ENCODE assay signal across 1 cellular context in the genomic region with DNA sequence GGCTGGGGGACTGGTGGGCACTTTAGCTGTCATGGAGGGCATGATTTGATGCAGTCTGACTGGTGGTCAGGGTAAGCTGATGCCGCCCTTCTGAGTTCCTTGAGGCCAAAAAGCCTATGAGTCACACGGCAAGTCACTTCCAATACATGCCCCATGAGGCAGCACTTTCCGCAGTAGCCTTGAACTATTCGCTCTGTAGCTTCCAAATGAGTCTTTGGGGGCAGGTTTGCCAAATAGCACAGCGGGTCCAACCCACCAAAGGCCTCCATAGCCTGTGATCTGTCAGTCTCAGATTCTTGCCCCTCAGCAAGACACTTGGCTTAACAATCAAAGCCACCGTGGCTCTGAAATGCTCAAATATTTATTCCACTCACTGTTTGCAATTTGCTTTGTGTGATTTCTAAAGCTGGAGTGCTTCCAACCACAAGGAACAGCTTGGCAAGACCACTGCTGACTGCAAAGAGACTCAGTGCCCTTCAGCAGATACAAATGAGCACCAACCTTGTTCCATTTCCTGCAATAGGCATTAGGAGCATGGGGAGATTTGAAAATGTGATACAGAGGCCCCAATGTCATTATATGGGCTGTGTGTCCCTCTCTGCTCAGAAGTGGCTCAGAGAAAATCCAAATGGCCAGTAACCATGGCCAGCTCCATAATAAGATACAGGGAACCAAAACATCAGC.
TF ChIP-seq lines count a peak whose summit lies in the region.

No MANE protein-coding gene starts in this region.

TF ChIP-seq in K562, 482 proteins besides CTCF, POLR2A, EP300 and RAD21 (continued from another document and continues in another):
- TF ChIP-seq, protein P1, sequence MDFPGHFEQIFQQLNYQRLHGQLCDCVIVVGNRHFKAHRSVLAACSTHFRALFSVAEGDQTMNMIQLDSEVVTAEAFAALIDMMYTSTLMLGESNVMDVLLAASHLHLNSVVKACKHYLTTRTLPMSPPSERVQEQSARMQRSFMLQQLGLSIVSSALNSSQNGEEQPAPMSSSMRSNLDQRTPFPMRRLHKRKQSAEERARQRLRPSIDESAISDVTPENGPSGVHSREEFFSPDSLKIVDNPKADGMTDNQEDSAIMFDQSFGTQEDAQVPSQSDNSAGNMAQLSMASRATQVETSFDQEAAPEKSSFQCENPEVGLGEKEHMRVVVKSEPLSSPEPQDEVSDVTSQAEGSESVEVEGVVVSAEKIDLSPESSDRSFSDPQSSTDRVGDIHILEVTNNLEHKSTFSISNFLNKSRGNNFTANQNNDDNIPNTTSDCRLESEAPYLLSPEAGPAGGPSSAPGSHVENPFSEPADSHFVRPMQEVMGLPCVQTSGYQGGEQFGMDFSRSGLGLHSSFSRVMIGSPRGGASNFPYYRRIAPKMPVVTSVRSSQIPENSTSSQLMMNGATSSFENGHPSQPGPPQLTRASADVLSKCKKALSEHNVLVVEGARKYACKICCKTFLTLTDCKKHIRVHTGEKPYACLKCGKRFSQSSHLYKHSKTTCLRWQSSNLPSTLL (IDR thresholded peaks at IDR 0.05), result no peak
- TF ChIP-seq C11orf30 (IDR thresholded peaks at IDR 0.05; ENCODE audit: low read depth), result peak; percentile 57; the same call in 1 of the 2 replicates
- TF ChIP-seq ZNF140 (CRISPR knock-in tag; IDR thresholded peaks at IDR 0.05), result no peak
- TF ChIP-seq ZNF76 (CRISPR knock-in tag; IDR thresholded peaks at IDR 0.05; ENCODE audit: borderline replicate concordance), result no peak
- no peak for TF ChIP-seq NRF1 (conservative IDR thresholded peaks at IDR 0.05 in 1 of 2, IDR thresholded peaks at IDR 0.05 in 1 of 2)
- no peak for TF ChIP-seq GABPB2 (CRISPR knock-in tag; conservative IDR thresholded peaks at IDR 0.05)
- no peak for TF ChIP-seq HIVEP1 (CRISPR knock-in tag; IDR thresholded peaks at IDR 0.05)
- no peak for TF ChIP-seq SRSF7 (optimal IDR thresholded peaks at IDR 0.05; ENCODE audit: low read depth, low read length)
- TF ChIP-seq NEUROD1 (IDR thresholded peaks at IDR 0.05; ENCODE audit: borderline replicate concordance, low read depth, low read length, partially characterized antibody), result no peak
- TF ChIP-seq, protein P2, sequence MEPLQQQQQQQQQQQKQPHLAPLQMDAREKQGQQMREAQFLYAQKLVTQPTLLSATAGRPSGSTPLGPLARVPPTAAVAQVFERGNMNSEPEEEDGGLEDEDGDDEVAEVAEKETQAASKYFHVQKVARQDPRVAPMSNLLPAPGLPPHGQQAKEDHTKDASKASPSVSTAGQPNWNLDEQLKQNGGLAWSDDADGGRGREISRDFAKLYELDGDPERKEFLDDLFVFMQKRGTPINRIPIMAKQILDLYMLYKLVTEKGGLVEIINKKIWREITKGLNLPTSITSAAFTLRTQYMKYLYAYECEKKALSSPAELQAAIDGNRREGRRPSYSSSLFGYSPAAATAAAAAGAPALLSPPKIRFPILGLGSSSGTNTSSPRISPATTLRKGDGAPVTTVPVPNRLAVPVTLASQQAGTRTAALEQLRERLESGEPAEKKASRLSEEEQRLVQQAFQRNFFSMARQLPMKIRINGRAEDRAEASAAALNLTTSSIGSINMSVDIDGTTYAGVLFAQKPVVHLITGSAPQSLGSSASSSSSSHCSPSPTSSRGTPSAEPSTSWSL (CRISPR knock-in tag; IDR thresholded peaks at IDR 0.05; ENCODE audit: borderline replicate concordance), result no peak
- TF ChIP-seq, protein P3, sequence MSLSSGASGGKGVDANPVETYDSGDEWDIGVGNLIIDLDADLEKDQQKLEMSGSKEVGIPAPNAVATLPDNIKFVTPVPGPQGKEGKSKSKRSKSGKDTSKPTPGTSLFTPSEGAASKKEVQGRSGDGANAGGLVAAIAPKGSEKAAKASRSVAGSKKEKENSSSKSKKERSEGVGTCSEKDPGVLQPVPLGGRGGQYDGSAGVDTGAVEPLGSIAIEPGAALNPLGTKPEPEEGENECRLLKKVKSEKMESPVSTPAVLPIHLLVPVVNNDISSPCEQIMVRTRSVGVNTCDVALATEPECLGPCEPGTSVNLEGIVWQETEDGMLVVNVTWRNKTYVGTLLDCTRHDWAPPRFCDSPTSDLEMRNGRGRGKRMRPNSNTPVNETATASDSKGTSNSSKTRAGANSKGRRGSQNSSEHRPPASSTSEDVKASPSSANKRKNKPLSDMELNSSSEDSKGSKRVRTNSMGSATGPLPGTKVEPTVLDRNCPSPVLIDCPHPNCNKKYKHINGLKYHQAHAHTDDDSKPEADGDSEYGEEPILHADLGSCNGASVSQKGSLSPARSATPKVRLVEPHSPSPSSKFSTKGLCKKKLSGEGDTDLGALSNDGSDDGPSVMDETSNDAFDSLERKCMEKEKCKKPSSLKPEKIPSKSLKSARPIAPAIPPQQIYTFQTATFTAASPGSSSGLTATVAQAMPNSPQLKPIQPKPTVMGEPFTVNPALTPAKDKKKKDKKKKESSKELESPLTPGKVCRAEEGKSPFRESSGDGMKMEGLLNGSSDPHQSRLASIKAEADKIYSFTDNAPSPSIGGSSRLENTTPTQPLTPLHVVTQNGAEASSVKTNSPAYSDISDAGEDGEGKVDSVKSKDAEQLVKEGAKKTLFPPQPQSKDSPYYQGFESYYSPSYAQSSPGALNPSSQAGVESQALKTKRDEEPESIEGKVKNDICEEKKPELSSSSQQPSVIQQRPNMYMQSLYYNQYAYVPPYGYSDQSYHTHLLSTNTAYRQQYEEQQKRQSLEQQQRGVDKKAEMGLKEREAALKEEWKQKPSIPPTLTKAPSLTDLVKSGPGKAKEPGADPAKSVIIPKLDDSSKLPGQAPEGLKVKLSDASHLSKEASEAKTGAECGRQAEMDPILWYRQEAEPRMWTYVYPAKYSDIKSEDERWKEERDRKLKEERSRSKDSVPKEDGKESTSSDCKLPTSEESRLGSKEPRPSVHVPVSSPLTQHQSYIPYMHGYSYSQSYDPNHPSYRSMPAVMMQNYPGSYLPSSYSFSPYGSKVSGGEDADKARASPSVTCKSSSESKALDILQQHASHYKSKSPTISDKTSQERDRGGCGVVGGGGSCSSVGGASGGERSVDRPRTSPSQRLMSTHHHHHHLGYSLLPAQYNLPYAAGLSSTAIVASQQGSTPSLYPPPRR (CRISPR knock-in tag; IDR thresholded peaks at IDR 0.05; ENCODE audit: borderline replicate concordance), result no peak
- TF ChIP-seq RFX5 (IDR thresholded peaks at IDR 0.05; ENCODE audit: low read depth, low read length), result no peak
- TF ChIP-seq, protein P4, sequence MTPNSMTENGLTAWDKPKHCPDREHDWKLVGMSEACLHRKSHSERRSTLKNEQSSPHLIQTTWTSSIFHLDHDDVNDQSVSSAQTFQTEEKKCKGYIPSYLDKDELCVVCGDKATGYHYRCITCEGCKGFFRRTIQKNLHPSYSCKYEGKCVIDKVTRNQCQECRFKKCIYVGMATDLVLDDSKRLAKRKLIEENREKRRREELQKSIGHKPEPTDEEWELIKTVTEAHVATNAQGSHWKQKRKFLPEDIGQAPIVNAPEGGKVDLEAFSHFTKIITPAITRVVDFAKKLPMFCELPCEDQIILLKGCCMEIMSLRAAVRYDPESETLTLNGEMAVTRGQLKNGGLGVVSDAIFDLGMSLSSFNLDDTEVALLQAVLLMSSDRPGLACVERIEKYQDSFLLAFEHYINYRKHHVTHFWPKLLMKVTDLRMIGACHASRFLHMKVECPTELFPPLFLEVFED (CRISPR knock-in tag; conservative IDR thresholded peaks at IDR 0.05), result no peak
- no peak for TF ChIP-seq ZFP1 (CRISPR knock-in tag; IDR thresholded peaks at IDR 0.05)
- TF ChIP-seq ETS2 (tag; IDR thresholded peaks at IDR 0.05; ENCODE audit: borderline replicate concordance, poor library complexity, severe bottlenecking), result no peak
- no peak for TF ChIP-seq ZNF354B (CRISPR knock-in tag; IDR thresholded peaks at IDR 0.05)
- TF ChIP-seq ZFP30 (CRISPR knock-in tag; IDR thresholded peaks at IDR 0.05; ENCODE audit: borderline replicate concordance), result no peak
- TF ChIP-seq, protein P5, sequence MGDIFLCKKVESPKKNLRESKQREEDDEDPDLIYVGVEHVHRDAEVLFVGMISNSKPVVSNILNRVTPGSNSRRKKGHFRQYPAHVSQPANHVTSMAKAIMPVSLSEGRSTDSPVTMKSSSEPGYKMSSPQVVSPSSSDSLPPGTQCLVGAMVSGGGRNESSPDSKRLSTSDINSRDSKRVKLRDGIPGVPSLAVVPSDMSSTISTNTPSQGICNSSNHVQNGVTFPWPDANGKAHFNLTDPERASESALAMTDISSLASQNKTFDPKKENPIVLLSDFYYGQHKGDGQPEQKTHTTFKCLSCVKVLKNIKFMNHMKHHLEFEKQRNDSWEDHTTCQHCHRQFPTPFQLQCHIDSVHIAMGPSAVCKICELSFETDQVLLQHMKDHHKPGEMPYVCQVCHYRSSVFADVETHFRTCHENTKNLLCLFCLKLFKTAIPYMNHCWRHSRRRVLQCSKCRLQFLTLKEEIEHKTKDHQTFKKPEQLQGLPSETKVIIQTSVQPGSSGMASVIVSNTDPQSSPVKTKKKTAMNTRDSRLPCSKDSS (IDR thresholded peaks at IDR 0.05; ENCODE audit: low read depth, partially characterized antibody), result no peak
- TF ChIP-seq ESRRA (IDR thresholded peaks at IDR 0.05; ENCODE audit: borderline replicate concordance, low read depth), result no peak
- no peak for TF ChIP-seq RBM25 (IDR thresholded peaks at IDR 0.05; ENCODE audit: low read depth, low read length, severe bottlenecking)
- no peak for TF ChIP-seq ARNT (IDR thresholded peaks at IDR 0.05)
- TF ChIP-seq JUND (IDR thresholded peaks at IDR 0.05; ENCODE audit: borderline replicate concordance, low read depth, low read length), result peak; percentile 67
- TF ChIP-seq JUND (tag; IDR thresholded peaks at IDR 0.05; ENCODE audit: borderline replicate concordance, low read depth, low read length), result peak; percentile 41; the same call in 1 of the 3 replicates
- no peak for TF ChIP-seq ZNF57 (CRISPR knock-in tag; IDR thresholded peaks at IDR 0.05)
- TF ChIP-seq, protein P6, sequence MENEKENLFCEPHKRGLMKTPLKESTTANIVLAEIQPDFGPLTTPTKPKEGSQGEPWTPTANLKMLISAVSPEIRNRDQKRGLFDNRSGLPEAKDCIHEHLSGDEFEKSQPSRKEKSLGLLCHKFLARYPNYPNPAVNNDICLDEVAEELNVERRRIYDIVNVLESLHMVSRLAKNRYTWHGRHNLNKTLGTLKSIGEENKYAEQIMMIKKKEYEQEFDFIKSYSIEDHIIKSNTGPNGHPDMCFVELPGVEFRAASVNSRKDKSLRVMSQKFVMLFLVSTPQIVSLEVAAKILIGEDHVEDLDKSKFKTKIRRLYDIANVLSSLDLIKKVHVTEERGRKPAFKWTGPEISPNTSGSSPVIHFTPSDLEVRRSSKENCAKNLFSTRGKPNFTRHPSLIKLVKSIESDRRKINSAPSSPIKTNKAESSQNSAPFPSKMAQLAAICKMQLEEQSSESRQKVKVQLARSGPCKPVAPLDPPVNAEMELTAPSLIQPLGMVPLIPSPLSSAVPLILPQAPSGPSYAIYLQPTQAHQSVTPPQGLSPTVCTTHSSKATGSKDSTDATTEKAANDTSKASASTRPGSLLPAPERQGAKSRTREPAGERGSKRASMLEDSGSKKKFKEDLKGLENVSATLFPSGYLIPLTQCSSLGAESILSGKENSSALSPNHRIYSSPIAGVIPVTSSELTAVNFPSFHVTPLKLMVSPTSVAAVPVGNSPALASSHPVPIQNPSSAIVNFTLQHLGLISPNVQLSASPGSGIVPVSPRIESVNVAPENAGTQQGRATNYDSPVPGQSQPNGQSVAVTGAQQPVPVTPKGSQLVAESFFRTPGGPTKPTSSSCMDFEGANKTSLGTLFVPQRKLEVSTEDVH (IDR thresholded peaks at IDR 0.05; ENCODE audit: low read depth, partially characterized antibody), result no peak
- TF ChIP-seq MAFG (tag; conservative IDR thresholded peaks at IDR 0.05), result peak; percentile 26; the same call in 1 of the 2 replicates
- TF ChIP-seq MTA3 (IDR thresholded peaks at IDR 0.05; ENCODE audit: borderline replicate concordance), result no peak
- no peak for TF ChIP-seq TSC22D4 (tag; IDR thresholded peaks at IDR 0.05)
- TF ChIP-seq ZNF583 (CRISPR knock-in tag; IDR thresholded peaks at IDR 0.05), result no peak
- TF ChIP-seq ZNF174 (CRISPR knock-in tag; IDR thresholded peaks at IDR 0.05), result no peak
- TF ChIP-seq ZNF197 (CRISPR knock-in tag; IDR thresholded peaks at IDR 0.05; ENCODE audit: low read depth), result no peak
- TF ChIP-seq, protein P7, sequence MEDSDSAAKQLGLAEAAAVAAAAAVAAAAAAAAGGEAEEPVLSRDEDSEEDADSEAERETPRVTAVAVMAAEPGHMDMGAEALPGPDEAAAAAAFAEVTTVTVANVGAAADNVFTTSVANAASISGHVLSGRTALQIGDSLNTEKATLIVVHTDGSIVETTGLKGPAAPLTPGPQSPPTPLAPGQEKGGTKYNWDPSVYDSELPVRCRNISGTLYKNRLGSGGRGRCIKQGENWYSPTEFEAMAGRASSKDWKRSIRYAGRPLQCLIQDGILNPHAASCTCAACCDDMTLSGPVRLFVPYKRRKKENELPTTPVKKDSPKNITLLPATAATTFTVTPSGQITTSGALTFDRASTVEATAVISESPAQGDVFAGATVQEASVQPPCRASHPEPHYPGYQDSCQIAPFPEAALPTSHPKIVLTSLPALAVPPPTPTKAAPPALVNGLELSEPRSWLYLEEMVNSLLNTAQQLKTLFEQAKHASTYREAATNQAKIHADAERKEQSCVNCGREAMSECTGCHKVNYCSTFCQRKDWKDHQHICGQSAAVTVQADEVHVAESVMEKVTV (CRISPR knock-in tag; IDR thresholded peaks at IDR 0.05), result no peak
- no peak for TF ChIP-seq HMG20A (CRISPR knock-in tag; conservative IDR thresholded peaks at IDR 0.05)
- TF ChIP-seq, protein P8, sequence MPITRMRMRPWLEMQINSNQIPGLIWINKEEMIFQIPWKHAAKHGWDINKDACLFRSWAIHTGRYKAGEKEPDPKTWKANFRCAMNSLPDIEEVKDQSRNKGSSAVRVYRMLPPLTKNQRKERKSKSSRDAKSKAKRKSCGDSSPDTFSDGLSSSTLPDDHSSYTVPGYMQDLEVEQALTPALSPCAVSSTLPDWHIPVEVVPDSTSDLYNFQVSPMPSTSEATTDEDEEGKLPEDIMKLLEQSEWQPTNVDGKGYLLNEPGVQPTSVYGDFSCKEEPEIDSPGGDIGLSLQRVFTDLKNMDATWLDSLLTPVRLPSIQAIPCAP (CRISPR knock-in tag; IDR thresholded peaks at IDR 0.05; ENCODE audit: borderline replicate concordance), result no peak
- TF ChIP-seq FOXM1 (IDR thresholded peaks at IDR 0.05; ENCODE audit: low read depth), result no peak
- no peak for TF ChIP-seq FOXM1 (CRISPR knock-in tag; IDR thresholded peaks at IDR 0.05; ENCODE audit: low read depth)
- no peak for TF ChIP-seq POLR3A (IDR thresholded peaks at IDR 0.05; ENCODE audit: borderline replicate concordance, extremely low read depth, insufficient read depth, insufficient read length)
- TF ChIP-seq ZNF253 (CRISPR knock-in tag; conservative IDR thresholded peaks at IDR 0.05), result no peak
- TF ChIP-seq YY1 (IDR thresholded peaks at IDR 0.05; ENCODE audit: borderline replicate concordance in 1 of 3, control insufficient read depth in 1 of 3, extremely low read depth in 1 of 3, insufficient read depth in 3 of 3, insufficient read length in 1 of 3, insufficient replicate concordance in 2 of 3, low read depth in 1 of 3, low read length in 2 of 3), result no peak
- peak; percentile 79 for TF ChIP-seq NFE2 (IDR thresholded peaks at IDR 0.05; ENCODE audit: low read depth)
- TF ChIP-seq ZNF778 (CRISPR knock-in tag; IDR thresholded peaks at IDR 0.05), result no peak
- no peak for TF ChIP-seq HLTF (IDR thresholded peaks at IDR 0.05)
